1 cellular context compared by ENCODE assay signal in the genomic region with DNA sequence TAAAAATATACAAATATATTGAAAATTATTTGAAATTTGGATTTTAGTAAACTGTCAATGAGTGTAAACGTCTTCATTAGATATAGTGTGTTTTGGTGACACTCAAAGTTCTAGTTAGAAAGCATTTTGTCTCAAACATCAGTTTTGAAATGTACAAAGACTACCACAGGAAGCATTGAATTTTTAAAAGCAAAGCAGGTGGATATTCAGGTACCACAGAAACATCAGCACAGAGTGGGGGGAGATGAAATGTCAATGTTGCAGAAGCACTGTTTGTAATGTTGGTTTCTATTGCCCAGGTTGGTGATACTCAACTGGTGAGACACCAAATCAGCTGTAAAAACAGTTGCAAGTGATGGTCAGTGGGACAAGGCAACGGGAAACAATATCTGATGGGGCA.
TF ChIP-seq lines count a peak whose summit lies in the region.

No MANE protein-coding gene starts in this region.

TF ChIP-seq in WTC11, 78 proteins besides CTCF, POLR2A, EP300 and RAD21 (continued from another document):
- TF ChIP-seq IRF2 (CRISPR knock-in tag; IDR thresholded peaks at IDR 0.05; ENCODE audit: borderline replicate concordance, low read depth) (no peak), NR1H2 (CRISPR knock-in tag; IDR thresholded peaks at IDR 0.05) (no peak), ZNF121 (CRISPR knock-in tag; IDR thresholded peaks at IDR 0.05) (no peak), ATF1 (CRISPR knock-in tag; IDR thresholded peaks at IDR 0.05) (no peak)
- TF ChIP-seq, protein P1, sequence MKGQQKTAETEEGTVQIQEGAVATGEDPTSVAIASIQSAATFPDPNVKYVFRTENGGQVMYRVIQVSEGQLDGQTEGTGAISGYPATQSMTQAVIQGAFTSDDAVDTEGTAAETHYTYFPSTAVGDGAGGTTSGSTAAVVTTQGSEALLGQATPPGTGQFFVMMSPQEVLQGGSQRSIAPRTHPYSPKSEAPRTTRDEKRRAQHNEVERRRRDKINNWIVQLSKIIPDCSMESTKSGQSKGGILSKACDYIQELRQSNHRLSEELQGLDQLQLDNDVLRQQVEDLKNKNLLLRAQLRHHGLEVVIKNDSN (CRISPR knock-in tag; IDR thresholded peaks at IDR 0.05): no peak
- TF ChIP-seq, protein P2, sequence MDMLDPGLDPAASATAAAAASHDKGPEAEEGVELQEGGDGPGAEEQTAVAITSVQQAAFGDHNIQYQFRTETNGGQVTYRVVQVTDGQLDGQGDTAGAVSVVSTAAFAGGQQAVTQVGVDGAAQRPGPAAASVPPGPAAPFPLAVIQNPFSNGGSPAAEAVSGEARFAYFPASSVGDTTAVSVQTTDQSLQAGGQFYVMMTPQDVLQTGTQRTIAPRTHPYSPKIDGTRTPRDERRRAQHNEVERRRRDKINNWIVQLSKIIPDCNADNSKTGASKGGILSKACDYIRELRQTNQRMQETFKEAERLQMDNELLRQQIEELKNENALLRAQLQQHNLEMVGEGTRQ (CRISPR knock-in tag; IDR thresholded peaks at IDR 0.05): no peak
- TF ChIP-seq, protein P3, sequence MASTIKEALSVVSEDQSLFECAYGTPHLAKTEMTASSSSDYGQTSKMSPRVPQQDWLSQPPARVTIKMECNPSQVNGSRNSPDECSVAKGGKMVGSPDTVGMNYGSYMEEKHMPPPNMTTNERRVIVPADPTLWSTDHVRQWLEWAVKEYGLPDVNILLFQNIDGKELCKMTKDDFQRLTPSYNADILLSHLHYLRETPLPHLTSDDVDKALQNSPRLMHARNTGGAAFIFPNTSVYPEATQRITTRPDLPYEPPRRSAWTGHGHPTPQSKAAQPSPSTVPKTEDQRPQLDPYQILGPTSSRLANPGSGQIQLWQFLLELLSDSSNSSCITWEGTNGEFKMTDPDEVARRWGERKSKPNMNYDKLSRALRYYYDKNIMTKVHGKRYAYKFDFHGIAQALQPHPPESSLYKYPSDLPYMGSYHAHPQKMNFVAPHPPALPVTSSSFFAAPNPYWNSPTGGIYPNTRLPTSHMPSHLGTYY (CRISPR knock-in tag; IDR thresholded peaks at IDR 0.05): no peak
- TF ChIP-seq, protein P4, sequence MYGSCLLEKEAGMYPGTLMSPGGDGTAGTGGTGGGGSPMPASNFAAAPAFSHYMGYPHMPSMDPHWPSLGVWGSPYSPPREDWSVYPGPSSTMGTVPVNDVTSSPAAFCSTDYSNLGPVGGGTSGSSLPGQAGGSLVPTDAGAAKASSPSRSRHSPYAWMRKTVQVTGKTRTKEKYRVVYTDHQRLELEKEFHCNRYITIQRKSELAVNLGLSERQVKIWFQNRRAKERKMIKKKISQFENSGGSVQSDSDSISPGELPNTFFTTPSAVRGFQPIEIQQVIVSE (CRISPR knock-in tag; IDR thresholded peaks at IDR 0.05; ENCODE audit: borderline replicate concordance): no peak
- TF ChIP-seq, protein P5, sequence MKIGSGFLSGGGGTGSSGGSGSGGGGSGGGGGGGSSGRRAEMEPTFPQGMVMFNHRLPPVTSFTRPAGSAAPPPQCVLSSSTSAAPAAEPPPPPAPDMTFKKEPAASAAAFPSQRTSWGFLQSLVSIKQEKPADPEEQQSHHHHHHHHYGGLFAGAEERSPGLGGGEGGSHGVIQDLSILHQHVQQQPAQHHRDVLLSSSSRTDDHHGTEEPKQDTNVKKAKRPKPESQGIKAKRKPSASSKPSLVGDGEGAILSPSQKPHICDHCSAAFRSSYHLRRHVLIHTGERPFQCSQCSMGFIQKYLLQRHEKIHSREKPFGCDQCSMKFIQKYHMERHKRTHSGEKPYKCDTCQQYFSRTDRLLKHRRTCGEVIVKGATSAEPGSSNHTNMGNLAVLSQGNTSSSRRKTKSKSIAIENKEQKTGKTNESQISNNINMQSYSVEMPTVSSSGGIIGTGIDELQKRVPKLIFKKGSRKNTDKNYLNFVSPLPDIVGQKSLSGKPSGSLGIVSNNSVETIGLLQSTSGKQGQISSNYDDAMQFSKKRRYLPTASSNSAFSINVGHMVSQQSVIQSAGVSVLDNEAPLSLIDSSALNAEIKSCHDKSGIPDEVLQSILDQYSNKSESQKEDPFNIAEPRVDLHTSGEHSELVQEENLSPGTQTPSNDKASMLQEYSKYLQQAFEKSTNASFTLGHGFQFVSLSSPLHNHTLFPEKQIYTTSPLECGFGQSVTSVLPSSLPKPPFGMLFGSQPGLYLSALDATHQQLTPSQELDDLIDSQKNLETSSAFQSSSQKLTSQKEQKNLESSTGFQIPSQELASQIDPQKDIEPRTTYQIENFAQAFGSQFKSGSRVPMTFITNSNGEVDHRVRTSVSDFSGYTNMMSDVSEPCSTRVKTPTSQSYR (CRISPR knock-in tag; IDR thresholded peaks at IDR 0.05): no peak
